ENCODE assay signal across 20 cellular contexts in genomic region chr3:118544458-118544857, GRCh38.
A peak's percentile ranks its signal among the peaks of the same experiment; 100 is the strongest.
DNase-seq lines count a peak whose midpoint lies in the region; ATAC-seq and TF ChIP-seq lines count a peak whose summit lies in the region.
"Had no signal": no experiment of that assay in that cellular context is flagged by ENCODE, and none has a peak within 500 bp of the region (broad histone marks: within the 10 kb centered on the region; RNA-seq: fewer than 3 reads in every experiment).

No MANE protein-coding gene starts in this region.

- H3K27me3 Mint-ChIP-seq in endothelial cell (ENCODE audit: unreplicated experiment), result peaks cover 4% of the 10 kb centered on the region
- H3K27me3 Mint-ChIP-seq: activated CD4-positive, alpha-beta T cell treated with anti-CD3 and anti-CD28 coated beads, Interleukin-2, amount 10 ng/mL, durations not matched to agents 7 days and 5 days; effector memory CD8-positive, alpha-beta T cell had no signal

- no peak overlapping the region for H3K4ac ChIP-seq in trophoblast cell (ENCODE audit: low read depth, low read length)

- H2AK5ac ChIP-seq in trophoblast cell (ENCODE audit: low read length), result no peak overlapping the region

- H3K36me3 Mint-ChIP-seq in endothelial cell (ENCODE audit: low read depth, unreplicated experiment), result no peaks in the 10 kb centered on the region
- H3K36me3 Mint-ChIP-seq: activated naive CD4-positive, alpha-beta T cell treated with anti-CD3 and anti-CD28 coated beads, Interleukin-2, amount 50 U/mL, for 72 hours; mesothelial cell of epicardium had no signal

- no peak overlapping the region for H3K4me3 Mint-ChIP-seq in endothelial cell (ENCODE audit: unreplicated experiment)
- H3K4me3 Mint-ChIP-seq: activated CD4-positive, alpha-beta T cell treated with anti-CD3 and anti-CD28 coated beads, Interleukin-2, amount 10 ng/mL, durations not matched to agents 7 days and 5 days; effector memory CD8-positive, alpha-beta T cell; mesothelial cell of epicardium had no signal

- H3K4me1 Mint-ChIP-seq in endothelial cell (ENCODE audit: unreplicated experiment), result peaks cover 2% of the 10 kb centered on the region
- H3K4me1 Mint-ChIP-seq: activated CD4-positive, alpha-beta T cell treated with anti-CD3 and anti-CD28 coated beads, Interleukin-2, amount 10 ng/mL, durations not matched to agents 7 days and 5 days had no signal

- H3K27ac Mint-ChIP-seq in endothelial cell (ENCODE audit: unreplicated experiment), result no peak overlapping the region
- H3K27ac Mint-ChIP-seq: activated CD4-positive, alpha-beta T cell treated with anti-CD3 and anti-CD28 coated beads, Interleukin-2, amount 10 ng/mL, durations not matched to agents 7 days and 5 days; activated naive CD4-positive, alpha-beta T cell treated with anti-CD3 and anti-CD28 coated beads, Interleukin-2, amount 50 U/mL, for 72 hours; effector memory CD8-positive, alpha-beta T cell; mesothelial cell of epicardium had no signal

- no peaks in the 10 kb centered on the region for H3K9me3 Mint-ChIP-seq in endothelial cell (ENCODE audit: unreplicated experiment)
- H3K9me3 Mint-ChIP-seq: activated CD4-positive, alpha-beta T cell treated with anti-CD3 and anti-CD28 coated beads, Interleukin-2, amount 10 ng/mL, durations not matched to agents 7 days and 5 days; mesothelial cell of epicardium had no signal

- H3K36me3 ChIP-seq in NT2/D1 (ENCODE audit: insufficient read depth, insufficient read length, low read length) (no peaks in the 10 kb centered on the region), trophoblast cell (ENCODE audit: control insufficient read depth in 1 of 2, insufficient read depth in 2 of 2, low read length in 2 of 2) (no peaks in the 10 kb centered on the region)
- H3K36me3 ChIP-seq: BLaER1, neutrophil, sigmoid colon, suprapubic skin had no signal

- no peak overlapping the region for H3K23ac ChIP-seq in trophoblast cell (ENCODE audit: low read length)

- TF ChIP-seq CTCF in epithelial cell of esophagus (IDR thresholded peaks at IDR 0.05; ENCODE audit: insufficient read depth, low read depth, low read length, missing control alignments) (no peak), endothelial cell (IDR thresholded peaks at IDR 0.05; ENCODE audit: unreplicated experiment) (no peak)

- H3K4me2 ChIP-seq in trophoblast cell (ENCODE audit: low read length), result no peak overlapping the region
- H3K4me2 ChIP-seq: BLaER1 had no signal

- H3K9me3 ChIP-seq in NT2/D1 (ENCODE audit: insufficient read depth, low read length) (no peaks in the 10 kb centered on the region), trophoblast cell (ENCODE audit: insufficient read depth, low read depth, low read length) (peaks cover 1% of the 10 kb centered on the region)
- H3K9me3 ChIP-seq: BLaER1, neutrophil, sigmoid colon, suprapubic skin had no signal

- H3K18ac ChIP-seq in trophoblast cell (ENCODE audit: low read length), result no peak overlapping the region

- no peak overlapping the region for H2AFZ ChIP-seq in trophoblast cell (ENCODE audit: insufficient read depth, low read length, poor library complexity)

- peak overlapping the region; percentile 27 for H3K27ac ChIP-seq in trophoblast cell (ENCODE audit: low read depth, low read length)
- H3K27ac ChIP-seq: BLaER1, neutrophil, sigmoid colon, suprapubic skin had no signal

- no peak overlapping the region for H4K91ac ChIP-seq in trophoblast cell (ENCODE audit: low read depth, low read length)

- H3K79me1 ChIP-seq in trophoblast cell (ENCODE audit: low read length), result no peaks in the 10 kb centered on the region

- H4K12ac ChIP-seq in trophoblast cell (ENCODE audit: low read depth, low read length), result no peak overlapping the region

- H2BK5ac ChIP-seq in trophoblast cell (ENCODE audit: low read depth, low read length, poor library complexity), result no peak overlapping the region

- ATAC-seq in GM19463 (IDR thresholded peaks at IDR 0.05; ENCODE audit: unreplicated experiment) (no peak), HG02970 (IDR thresholded peaks at IDR 0.05; ENCODE audit: low FRiP score, unreplicated experiment) (no peak), GM18873 (IDR thresholded peaks at IDR 0.05; ENCODE audit: low FRiP score, unreplicated experiment) (no peak)
- ATAC-seq: activated naive CD4-positive, alpha-beta T cell treated with anti-CD3 and anti-CD28 coated beads, Interleukin-2, amount 50 U/mL, for 72 hours; effector memory CD8-positive, alpha-beta T cell had no signal

- no peaks in the 10 kb centered on the region for H3K79me2 ChIP-seq in trophoblast cell (ENCODE audit: control insufficient read depth, insufficient read depth, low read length, poor library complexity)

- H3K4me1 ChIP-seq in NT2/D1 (ENCODE audit: insufficient read depth, insufficient read length), result no peaks in the 10 kb centered on the region
- H3K4me1 ChIP-seq in trophoblast cell (ENCODE audit: control insufficient read depth in 1 of 2, insufficient read depth in 2 of 2, low read length in 2 of 2), result no peaks in the 10 kb centered on the region
- H3K4me1 ChIP-seq: BLaER1, sigmoid colon, suprapubic skin had no signal

- no CpG with 5 or more reads among the region's 5 CpGs for WGBS in trophoblast cell (ENCODE audit: extremely low coverage, insufficient coverage, insufficient read length)

- DNase-seq in H4 (ENCODE audit: low spot score) (peak; percentile 87), NT2/D1 (ENCODE audit: low read depth, low spot score) (peak; percentile 35), epithelial cell of esophagus (ENCODE audit: low read depth) (peak; percentile 90), trophoblast cell (peak in 1 of 2 donors; percentile 16), endothelial cell (ENCODE audit: low spot score) (no peak)
- DNase-seq: activated CD4-positive, alpha-beta T cell treated with anti-CD3 and anti-CD28 coated beads, Interleukin-2, amount 10 ng/mL, durations not matched to agents 7 days and 5 days; activated T-cell treated with anti-CD3 and anti-CD28 coated beads for 4 hours; effector memory CD8-positive, alpha-beta T cell; kidney; NCI-H1105; sigmoid colon; T1000 had no signal

- no peak overlapping the region for H4K8ac ChIP-seq in trophoblast cell (ENCODE audit: low read depth, low read length)

- H3K9ac ChIP-seq in NT2/D1 (ENCODE audit: insufficient read length, low read depth) (no peak overlapping the region), trophoblast cell (ENCODE audit: low read length) (no peak overlapping the region)
- H3K9ac ChIP-seq: BLaER1 had no signal

- H2BK12ac ChIP-seq in trophoblast cell (ENCODE audit: low read length), result no peak overlapping the region

- H3K4me3 ChIP-seq in NT2/D1 (ENCODE audit: insufficient read length, low read depth), result no peak overlapping the region
- H3K4me3 ChIP-seq in epithelial cell of esophagus (ENCODE audit: low read length), result no peak overlapping the region
- no peak overlapping the region for H3K4me3 ChIP-seq in trophoblast cell (ENCODE audit: low read depth, low read length)
- H3K4me3 ChIP-seq: BLaER1, sigmoid colon, suprapubic skin had no signal

- H2BK120ac ChIP-seq in trophoblast cell (ENCODE audit: insufficient read depth, low read length, poor library complexity), result no peak overlapping the region

- no peak overlapping the region for H3K14ac ChIP-seq in trophoblast cell (ENCODE audit: low read length)

- H3K27me3 ChIP-seq in NT2/D1 (ENCODE audit: insufficient read depth, insufficient read length) (no peaks in the 10 kb centered on the region), trophoblast cell (ENCODE audit: insufficient read depth, low read length) (no peaks in the 10 kb centered on the region)
- H3K27me3 ChIP-seq: BLaER1, neutrophil, sigmoid colon, suprapubic skin had no signal
